Comparison of ENCODE assay signal across 11 cellular contexts in the genomic region with DNA sequence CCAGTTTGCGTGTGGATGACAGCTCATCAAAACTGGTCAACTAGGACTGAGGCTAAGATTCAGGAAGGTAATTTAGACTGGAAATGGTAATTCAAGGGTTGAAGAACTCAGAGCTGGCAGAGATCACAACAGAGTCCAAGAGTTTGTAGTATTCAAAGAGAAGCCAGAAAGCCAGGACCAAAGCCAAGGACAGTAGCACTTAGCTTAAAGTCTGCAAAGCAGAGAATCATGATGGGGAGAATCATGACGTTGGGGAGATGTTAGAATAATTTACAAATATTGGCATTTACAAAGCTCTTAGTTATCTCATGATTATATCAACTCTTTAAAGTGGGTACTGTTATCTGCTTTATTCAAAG. TPM values are rescaled to one million over a fixed set of nuclear protein-coding genes. Genes with fewer than 3 reads are reported as not detected.
DNase-seq lines count a peak whose midpoint lies in the region; ATAC-seq and TF ChIP-seq lines count a peak whose summit lies in the region.
"Had no signal": no experiment of that assay in that cellular context is flagged by ENCODE, and none has a peak within 500 bp of the region (broad histone marks: within the 10 kb centered on the region; RNA-seq: fewer than 3 reads in every experiment).

No MANE protein-coding gene starts in this region.

- H3K27ac Mint-ChIP-seq in CD8-positive, alpha-beta T cell = peak overlapping the region; percentile 7

- H3K27ac ChIP-seq in CD8-positive, alpha-beta T cell (ENCODE audit: low read depth, low read length) = no peak overlapping the region
- H3K27ac ChIP-seq in SJCRH30 (peak overlapping the region; percentile 2; the same call in 1 of the 2 replicates), substantia nigra (ENCODE audit: low read depth, low read length, poor library complexity, severe bottlenecking) (no peak overlapping the region)

- no peak for ATAC-seq in CD8-positive, alpha-beta T cell
- peak; percentile 32 for ATAC-seq in GM21529 (IDR thresholded peaks at IDR 0.05; ENCODE audit: unreplicated experiment)
- ATAC-seq in left ventricle myocardium superior = peak; percentile 55

- intact Hi-C loops in CD8-positive, alpha-beta T cell (cut with DNase I, micrococcal nuclease) = no loop called here
- intact Hi-C loops in left ventricle myocardium superior (cut with micrococcal nuclease) = no loop called here

- POLR2A ChIA-PET in CD8-positive, alpha-beta T cell (lab: Charles Lee) = interaction anchor here (1.2 kb wide), 1 partner anchor 33 kb away, joined by 3 read pairs; a partner anchor contains a TSS

- DNase-seq in CD8-positive, alpha-beta T cell = no peak
- no peak for DNase-seq in SJCRH30
- no peak for DNase-seq in left ventricle myocardium superior
- DNase-seq in NCI-H1105 treated with DMSO at 0.1 percent for 48 hours (lab: John Stamatoyannopoulos, UW) = no peak
- DNase-seq in substantia nigra (lab: John Stamatoyannopoulos, UW) = no peak
- no peak for DNase-seq in ecto neural progenitor cell (ENCODE audit: low spot score)
- DNase-seq in NCI-H128 (lab: John Stamatoyannopoulos, UW; ENCODE audit: unreplicated experiment) = no peak
- DNase-seq: effector memory CD4-positive, alpha-beta T cell; stimulated activated CD4-positive, alpha-beta T cell treated with anti-CD3 and anti-CD28 coated beads, Interleukin-4, amount 100 ng/mL, for 4 hours had no signal

- H3K9me3 ChIP-seq in CD8-positive, alpha-beta T cell (ENCODE audit: low read length) = no peaks in the 10 kb centered on the region
- no peaks in the 10 kb centered on the region for H3K9me3 ChIP-seq in SJCRH30 (replicated peaks)

- H3K4me3 Mint-ChIP-seq in CD8-positive, alpha-beta T cell = no peak overlapping the region

- H3K27me3 ChIP-seq in CD8-positive, alpha-beta T cell (ENCODE audit: insufficient read depth, low read length) = no peaks in the 10 kb centered on the region
- no peaks in the 10 kb centered on the region for H3K27me3 ChIP-seq in SJCRH30

- no peaks in the 10 kb centered on the region for H3K9me3 Mint-ChIP-seq in CD8-positive, alpha-beta T cell

- H3K4me1 ChIP-seq in CD8-positive, alpha-beta T cell (ENCODE audit: insufficient read depth, low read length) = peaks cover 13% of the 10 kb centered on the region
- H3K4me1 ChIP-seq in SJCRH30 = peaks cover 12% of the 10 kb centered on the region

- TF ChIP-seq CTCF in CD8-positive, alpha-beta T cell (IDR thresholded peaks at IDR 0.05) = no peak

- no peak overlapping the region for H3K4me3 ChIP-seq in CD8-positive, alpha-beta T cell (ENCODE audit: low read depth, low read length)
- H3K4me3 ChIP-seq in SJCRH30 = no peak overlapping the region
- H3K4me3 ChIP-seq: lung had no signal

- H3K27me3 Mint-ChIP-seq in CD8-positive, alpha-beta T cell (ENCODE audit: low read depth) = no peaks in the 10 kb centered on the region

- H3K4me1 Mint-ChIP-seq in CD8-positive, alpha-beta T cell (ENCODE audit: low read depth) = peaks cover 40% of the 10 kb centered on the region

- H3K36me3 Mint-ChIP-seq in CD8-positive, alpha-beta T cell = peaks cover 47% of the 10 kb centered on the region

- CTCF ChIA-PET in CD8-positive, alpha-beta T cell (lab: Charles Lee) = interaction anchor here (2.3 kb wide), 1 partner anchor 29 kb away, joined by 5 read pairs; no protein-coding TSS in a partner anchor

- peaks cover 4% of the 10 kb centered on the region for H3K36me3 ChIP-seq in CD8-positive, alpha-beta T cell (ENCODE audit: insufficient read depth, low read length)
- H3K36me3 ChIP-seq in SJCRH30 = peaks cover 31% of the 10 kb centered on the region

RNA-seq across cellular contexts. Expression of a gene that starts 32.6 kb away (rescaled TPM):
- 100 to 1,000 TPM in 1 of 2 experiments, 10 to 100 TPM in 1; 95.9 to 103 TPM for total RNA-seq in CD8-positive, alpha-beta T cell
- total RNA-seq in SJCRH30 (2014; rRNA removed; shearing (Covaris generic)) = 145 and 160 TPM in 2 replicates
- 118 TPM for total RNA-seq in left ventricle myocardium superior
